18 cellular contexts compared by ENCODE assay signal in genomic region chr17:46741122-46741725, GRCh38.
DNase-seq lines count a peak whose midpoint lies in the region; ATAC-seq and TF ChIP-seq lines count a peak whose summit lies in the region.
"Had no signal": no experiment of that assay in that cellular context is flagged by ENCODE, and none has a peak within 500 bp of the region (broad histone marks: within the 10 kb centered on the region; RNA-seq: fewer than 3 reads in every experiment).

No MANE protein-coding gene starts in this region.

- no peak overlapping the region for H3K4me2 ChIP-seq in smooth muscle cell

- H3K36me3 Mint-ChIP-seq in brain, result peaks cover 4% of the 10 kb centered on the region

- no peaks in the 10 kb centered on the region for H3K27me3 Mint-ChIP-seq in brain

- no peaks in the 10 kb centered on the region for H3K9me3 Mint-ChIP-seq in brain

- peaks cover 15% of the 10 kb centered on the region for H3K4me1 ChIP-seq in smooth muscle cell (ENCODE audit: low read depth)

- no peak overlapping the region for H3K4me3 Mint-ChIP-seq in brain

- no peaks in the 10 kb centered on the region for H3K79me2 ChIP-seq in smooth muscle cell (ENCODE audit: low read depth)

- H3K4me3 ChIP-seq in smooth muscle cell, result no peak overlapping the region
- H3K4me3 ChIP-seq: GM23248, HAP-1 had no signal

- H2AFZ ChIP-seq in smooth muscle cell (ENCODE audit: low read depth), result no peak overlapping the region
- H2AFZ ChIP-seq: GM23248 had no signal

- H3K9ac ChIP-seq in smooth muscle cell (ENCODE audit: low read depth), result no peak overlapping the region
- H3K9ac ChIP-seq: GM23248 had no signal

- ATAC-seq in GM19397 (IDR thresholded peaks at IDR 0.05; ENCODE audit: unreplicated experiment), result no peak

- H3F3A ChIP-seq in smooth muscle cell (ENCODE audit: low read depth), result peaks cover 5% of the 10 kb centered on the region

- TF ChIP-seq CTCF in brain (conservative IDR thresholded peaks at IDR 0.05) (no peak), smooth muscle cell (IDR thresholded peaks at IDR 0.05; ENCODE audit: borderline replicate concordance, insufficient read depth, poor library complexity, severe bottlenecking) (no peak)

- no peaks in the 10 kb centered on the region for H4K20me1 ChIP-seq in smooth muscle cell (ENCODE audit: low read depth)

- no peaks in the 10 kb centered on the region for H3K9me3 ChIP-seq in smooth muscle cell (replicated peaks; ENCODE audit: low read depth)
- H3K9me3 ChIP-seq: BE2C, HAP-1 had no signal

- H3K27ac Mint-ChIP-seq in brain, result peak overlapping the region in 3 of 5 experiments; percentile 13 to 39 (median 31)

- WGBS in smooth muscle cell (ENCODE audit: low lambda C conversion rate), result 87% methylated on average over 2 of the region's 2 CpGs

- peak overlapping the region; percentile 55 for H3K27ac ChIP-seq in smooth muscle cell (ENCODE audit: low read depth)

- DNase-seq in EL, result peak; percentile 23
- peak; percentile 29 for DNase-seq in M059J (ENCODE audit: low read depth)
- DNase-seq in smooth muscle cell (lab: John Stamatoyannopoulos, UW; ENCODE audit: unreplicated experiment), result no peak
- DNase-seq in cerebellar nuclear complex (lab: John Stamatoyannopoulos, UW), result no peak
- no peak for DNase-seq in NOMO-1 treated with dmso at 0.1 percent for 144 hours (lab: John Stamatoyannopoulos, UW; ENCODE audit: unreplicated experiment)
- DNase-seq: BE2C, DMS53, GM23248, MV-4-11, NCI-H1105 treated with DMSO at 0.1 percent for 48 hours, NCI-H2029 treated with DMSO at 0.1 percent for 48 hours, NCI-H226, NCI-H510A treated with DMSO at 0.1 percent for 48 hours, NCI-H748 treated with DMSO at 0.1 percent for 48 hours, SIG-M5 had no signal

- no peaks in the 10 kb centered on the region for H3K36me3 ChIP-seq in smooth muscle cell (ENCODE audit: low read depth)
- H3K36me3 ChIP-seq: BE2C, HAP-1 had no signal

- H3K4me1 Mint-ChIP-seq in brain, result peaks cover 28% of the 10 kb centered on the region

- no peaks in the 10 kb centered on the region for H3K27me3 ChIP-seq in smooth muscle cell (ENCODE audit: low read depth)
- H3K27me3 ChIP-seq: BE2C had no signal

Comparison
In these comparisons a context has a peak if more than half of its experiments do, and no peak if none do; other contexts are left out.
1. DNase-seq: peak in EL (single experiment) and M059J (single experiment); none in smooth muscle cell (single experiment), cerebellar nuclear complex (0 of 2) and NOMO-1 treated with dmso at 0.1 percent for 144 hours (single experiment).